Comparison of ENCODE assay signal across 14 cellular contexts in the genomic region with DNA sequence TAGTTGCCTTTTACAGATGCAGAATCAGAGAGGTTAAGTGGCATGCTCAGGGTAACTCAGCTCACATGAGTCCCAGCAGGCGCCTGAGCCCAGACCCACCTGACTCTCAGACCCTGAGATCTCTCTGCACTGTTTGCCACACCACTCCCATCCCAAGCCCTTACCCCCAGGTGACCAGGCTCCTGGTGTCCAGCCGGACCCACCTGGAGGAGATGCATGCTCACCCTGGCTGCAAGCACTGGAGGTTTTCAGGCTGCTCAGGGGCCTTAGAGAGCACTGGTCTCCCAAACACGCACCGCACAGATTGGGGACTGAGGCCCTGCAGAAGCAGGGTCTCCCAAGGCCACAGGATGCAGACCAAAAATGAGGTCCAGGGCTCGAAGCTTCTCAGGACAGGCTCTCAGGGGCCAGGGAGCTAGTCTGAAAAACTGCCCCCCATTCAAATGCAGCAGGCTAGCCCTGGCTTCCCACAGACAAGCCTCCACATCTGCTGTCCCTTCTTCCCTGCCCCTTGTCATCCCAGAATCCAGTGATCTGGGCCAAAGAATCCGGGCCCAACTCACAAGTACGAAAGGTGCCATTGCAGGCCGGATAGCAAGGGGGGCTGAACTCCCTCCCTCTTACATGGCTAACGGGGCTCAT.
A peak's percentile ranks its signal among the peaks of the same experiment; 100 is the strongest.
DNase-seq lines count a peak whose midpoint lies in the region; ATAC-seq, FAIRE-seq and TF ChIP-seq lines count a peak whose summit lies in the region.
"Had no signal": no experiment of that assay in that cellular context is flagged by ENCODE, and none has a peak within 500 bp of the region (broad histone marks: within the 10 kb centered on the region; RNA-seq: fewer than 3 reads in every experiment).

No MANE protein-coding gene starts in this region.

- H3K9ac ChIP-seq in kidney (ENCODE audit: low read length in 2 of 2): no peak overlapping the region
- H3K9ac ChIP-seq: BLaER1 treated with 17β-estradiol and CSF1 and Interleukin-3, amounts not matched to agents 10 nM and 100 nM had no signal

- H3K27ac ChIP-seq in right atrium auricular region (no peak overlapping the region), kidney (ENCODE audit: low read depth in 2 of 2, low read length in 2 of 2) (no peak overlapping the region), spleen (no peak overlapping the region)
- H3K27ac ChIP-seq: BLaER1 treated with 17β-estradiol and CSF1 and Interleukin-3, amounts not matched to agents 10 nM and 100 nM had no signal

- H3K36me3 ChIP-seq in right atrium auricular region (no peaks in the 10 kb centered on the region), kidney (ENCODE audit: control insufficient read depth in 1 of 2, insufficient read depth in 2 of 2, low read length in 2 of 2) (no peaks in the 10 kb centered on the region), spleen (no peaks in the 10 kb centered on the region)
- H3K36me3 ChIP-seq: BLaER1 treated with 17β-estradiol and CSF1 and Interleukin-3, amounts not matched to agents 10 nM and 100 nM had no signal

- no peaks in the 10 kb centered on the region for H3K4me1 ChIP-seq in right atrium auricular region
- H3K4me1 ChIP-seq in kidney (ENCODE audit: control insufficient read depth in 1 of 2, insufficient read depth in 1 of 2, low read depth in 1 of 2, low read length in 2 of 2): no peaks in the 10 kb centered on the region
- H3K4me1 ChIP-seq in spleen: no peaks in the 10 kb centered on the region
- H3K4me1 ChIP-seq: BLaER1 treated with 17β-estradiol and CSF1 and Interleukin-3, amounts not matched to agents 10 nM and 100 nM had no signal

- WGBS in spleen, 5 donors: 69 to 77% (median 75%) methylated on average over 8 to 9 of the region's 9 CpGs

- no peak for ATAC-seq in left cardiac atrium

- H3K4me3 ChIP-seq in right atrium auricular region (no peak overlapping the region), kidney (ENCODE audit: low read length in 2 of 2) (no peak overlapping the region), spleen (no peak overlapping the region)
- H3K4me3 ChIP-seq: BLaER1 treated with 17β-estradiol and CSF1 and Interleukin-3, amounts not matched to agents 10 nM and 100 nM had no signal

- TF ChIP-seq POLR2A in spleen (IDR thresholded peaks at IDR 0.05): no peak

- no peak for FAIRE-seq in kidney (lab: Jason Lieb, UNC)
- FAIRE-seq: GM18507 had no signal

- H3K9me3 ChIP-seq in right atrium auricular region: peaks cover 0 to 6% of the 10 kb centered on the region in 2 donors
- H3K9me3 ChIP-seq in kidney (ENCODE audit: control insufficient read depth in 1 of 2, low read length in 2 of 2): peaks cover 0 to 12% of the 10 kb centered on the region in 2 donors
- H3K9me3 ChIP-seq in spleen: peaks cover 0 to 28% (median 11%) of the 10 kb centered on the region in 8 donors

- intact Hi-C loops in left cardiac atrium (cut with DNase I): no loop called here
- intact Hi-C loops in kidney (cut with DNase I): no loop called here
- intact Hi-C loops in spleen (cut with DNase I; ENCODE audit: low total_unique reads): no loop called here

- no peak for TF ChIP-seq CTCF in right atrium auricular region (IDR thresholded peaks at IDR 0.05)
- TF ChIP-seq CTCF in kidney (IDR thresholded peaks at IDR 0.05; ENCODE audit: borderline replicate concordance, extremely low read depth, insufficient read depth): no peak
- no peak for TF ChIP-seq CTCF in spleen (IDR thresholded peaks at IDR 0.05 in 8 of 11, conservative IDR thresholded peaks at IDR 0.05 in 3 of 11)

- H3K27me3 ChIP-seq in right atrium auricular region (no peaks in the 10 kb centered on the region), spleen (replicated peaks in 1 of 7) (peaks cover 0 to 16% (median 0%) of the 10 kb centered on the region in 7 donors)
- H3K27me3 ChIP-seq: BLaER1 treated with 17β-estradiol and CSF1 and Interleukin-3, amounts not matched to agents 10 nM and 100 nM had no signal

- peak; percentile 55 for DNase-seq in right atrium auricular region (ENCODE audit: low spot score)
- DNase-seq in left cardiac atrium: no peak
- peak; percentile 42 for DNase-seq in ecto neural progenitor cell (ENCODE audit: low spot score)
- peak; percentile 37 for DNase-seq in kidney
- peak; percentile 47 for DNase-seq in spleen
- DNase-seq in NOMO-1 treated with dmso at 0.1 percent for 144 hours (lab: John Stamatoyannopoulos, UW; ENCODE audit: unreplicated experiment): no peak
- DNase-seq in mucosa of gallbladder (ENCODE audit: low spot score): no peak
- no peak for DNase-seq in NCI-H2171 (lab: John Stamatoyannopoulos, UW)
- DNase-seq: ACHN; CD4-positive, CD25-positive, alpha-beta regulatory T cell; DMS 273 treated with DMSO at 0.1 percent for 48 hours; H7 had no signal

Comparison
In these comparisons a context has a peak if more than half of its experiments do, and no peak if none do; other contexts are left out.
1. DNase-seq: peak in right atrium auricular region (single experiment), ecto neural progenitor cell (single experiment), kidney (single experiment) and spleen (single experiment); none in left cardiac atrium (single experiment), NOMO-1 treated with dmso at 0.1 percent for 144 hours (single experiment), mucosa of gallbladder (single experiment) and NCI-H2171 (single experiment).